1 cellular context compared by ENCODE assay signal in genomic region chr14:34722723-34723545, GRCh38.
TF ChIP-seq lines count a peak whose summit lies in the region.

No MANE protein-coding gene starts in this region.

TF ChIP-seq in HepG2, 621 proteins besides CTCF, POLR2A, EP300 and RAD21 (continued from another document and continues in another):
- no peak for TF ChIP-seq THAP9 (CRISPR knock-in tag; IDR thresholded peaks at IDR 0.05; ENCODE audit: borderline replicate concordance)
- peak; percentile 80 for TF ChIP-seq ZBTB25 (CRISPR knock-in tag; IDR thresholded peaks at IDR 0.05)
- TF ChIP-seq GABPA (IDR thresholded peaks at IDR 0.05; ENCODE audit: low read depth, low read length) = no peak
- TF ChIP-seq GABPA (CRISPR knock-in tag; IDR thresholded peaks at IDR 0.05; ENCODE audit: low read depth) = no peak
- no peak for TF ChIP-seq TCF7L2 (IDR thresholded peaks at IDR 0.05; ENCODE audit: low read depth, low read length)
- TF ChIP-seq NCOA5 (CRISPR knock-in tag; IDR thresholded peaks at IDR 0.05) = no peak
- TF ChIP-seq ZBTB43 (CRISPR knock-in tag; conservative IDR thresholded peaks at IDR 0.05) = no peak
- TF ChIP-seq, protein P1, sequence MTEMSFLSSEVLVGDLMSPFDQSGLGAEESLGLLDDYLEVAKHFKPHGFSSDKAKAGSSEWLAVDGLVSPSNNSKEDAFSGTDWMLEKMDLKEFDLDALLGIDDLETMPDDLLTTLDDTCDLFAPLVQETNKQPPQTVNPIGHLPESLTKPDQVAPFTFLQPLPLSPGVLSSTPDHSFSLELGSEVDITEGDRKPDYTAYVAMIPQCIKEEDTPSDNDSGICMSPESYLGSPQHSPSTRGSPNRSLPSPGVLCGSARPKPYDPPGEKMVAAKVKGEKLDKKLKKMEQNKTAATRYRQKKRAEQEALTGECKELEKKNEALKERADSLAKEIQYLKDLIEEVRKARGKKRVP (CRISPR knock-in tag; IDR thresholded peaks at IDR 0.05) = 0 out of 4 replicates have a peak, but pooled peaks of 1 of the 2 experiments have one; percentile 7
- TF ChIP-seq NFIB (CRISPR knock-in tag; IDR thresholded peaks at IDR 0.05; ENCODE audit: borderline replicate concordance) = no peak
- TF ChIP-seq, protein P2, sequence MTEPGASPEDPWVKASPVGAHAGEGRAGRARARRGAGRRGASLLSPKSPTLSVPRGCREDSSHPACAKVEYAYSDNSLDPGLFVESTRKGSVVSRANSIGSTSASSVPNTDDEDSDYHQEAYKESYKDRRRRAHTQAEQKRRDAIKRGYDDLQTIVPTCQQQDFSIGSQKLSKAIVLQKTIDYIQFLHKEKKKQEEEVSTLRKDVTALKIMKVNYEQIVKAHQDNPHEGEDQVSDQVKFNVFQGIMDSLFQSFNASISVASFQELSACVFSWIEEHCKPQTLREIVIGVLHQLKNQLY (CRISPR knock-in tag; IDR thresholded peaks at IDR 0.05) = no peak
- no peak for TF ChIP-seq NFYC (CRISPR knock-in tag; IDR thresholded peaks at IDR 0.05)
- TF ChIP-seq NFKBIZ (CRISPR knock-in tag; IDR thresholded peaks at IDR 0.05) = no peak
- TF ChIP-seq HOXA5 (CRISPR knock-in tag; IDR thresholded peaks at IDR 0.05) = no peak
- no peak for TF ChIP-seq ZNF496 (CRISPR knock-in tag; IDR thresholded peaks at IDR 0.05; ENCODE audit: insufficient replicate concordance)
- TF ChIP-seq, protein P3, sequence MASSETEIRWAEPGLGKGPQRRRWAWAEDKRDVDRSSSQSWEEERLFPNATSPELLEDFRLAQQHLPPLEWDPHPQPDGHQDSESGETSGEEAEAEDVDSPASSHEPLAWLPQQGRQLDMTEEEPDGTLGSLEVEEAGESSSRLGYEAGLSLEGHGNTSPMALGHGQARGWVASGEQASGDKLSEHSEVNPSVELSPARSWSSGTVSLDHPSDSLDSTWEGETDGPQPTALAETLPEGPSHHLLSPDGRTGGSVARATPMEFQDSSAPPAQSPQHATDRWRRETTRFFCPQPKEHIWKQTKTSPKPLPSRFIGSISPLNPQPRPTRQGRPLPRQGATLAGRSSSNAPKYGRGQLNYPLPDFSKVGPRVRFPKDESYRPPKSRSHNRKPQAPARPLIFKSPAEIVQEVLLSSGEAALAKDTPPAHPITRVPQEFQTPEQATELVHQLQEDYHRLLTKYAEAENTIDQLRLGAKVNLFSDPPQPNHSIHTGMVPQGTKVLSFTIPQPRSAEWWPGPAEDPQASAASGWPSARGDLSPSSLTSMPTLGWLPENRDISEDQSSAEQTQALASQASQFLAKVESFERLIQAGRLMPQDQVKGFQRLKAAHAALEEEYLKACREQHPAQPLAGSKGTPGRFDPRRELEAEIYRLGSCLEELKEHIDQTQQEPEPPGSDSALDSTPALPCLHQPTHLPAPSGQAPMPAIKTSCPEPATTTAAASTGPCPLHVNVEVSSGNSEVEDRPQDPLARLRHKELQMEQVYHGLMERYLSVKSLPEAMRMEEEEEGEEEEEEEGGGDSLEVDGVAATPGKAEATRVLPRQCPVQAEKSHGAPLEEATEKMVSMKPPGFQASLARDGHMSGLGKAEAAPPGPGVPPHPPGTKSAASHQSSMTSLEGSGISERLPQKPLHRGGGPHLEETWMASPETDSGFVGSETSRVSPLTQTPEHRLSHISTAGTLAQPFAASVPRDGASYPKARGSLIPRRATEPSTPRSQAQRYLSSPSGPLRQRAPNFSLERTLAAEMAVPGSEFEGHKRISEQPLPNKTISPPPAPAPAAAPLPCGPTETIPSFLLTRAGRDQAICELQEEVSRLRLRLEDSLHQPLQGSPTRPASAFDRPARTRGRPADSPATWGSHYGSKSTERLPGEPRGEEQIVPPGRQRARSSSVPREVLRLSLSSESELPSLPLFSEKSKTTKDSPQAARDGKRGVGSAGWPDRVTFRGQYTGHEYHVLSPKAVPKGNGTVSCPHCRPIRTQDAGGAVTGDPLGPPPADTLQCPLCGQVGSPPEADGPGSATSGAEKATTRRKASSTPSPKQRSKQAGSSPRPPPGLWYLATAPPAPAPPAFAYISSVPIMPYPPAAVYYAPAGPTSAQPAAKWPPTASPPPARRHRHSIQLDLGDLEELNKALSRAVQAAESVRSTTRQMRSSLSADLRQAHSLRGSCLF (CRISPR knock-in tag; IDR thresholded peaks at IDR 0.05; ENCODE audit: borderline replicate concordance) = no peak
- no peak for TF ChIP-seq ZZZ3 (CRISPR knock-in tag; IDR thresholded peaks at IDR 0.05; ENCODE audit: borderline replicate concordance)
- TF ChIP-seq HINFP (CRISPR knock-in tag; IDR thresholded peaks at IDR 0.05; ENCODE audit: low read depth) = no peak
- TF ChIP-seq, protein P4, sequence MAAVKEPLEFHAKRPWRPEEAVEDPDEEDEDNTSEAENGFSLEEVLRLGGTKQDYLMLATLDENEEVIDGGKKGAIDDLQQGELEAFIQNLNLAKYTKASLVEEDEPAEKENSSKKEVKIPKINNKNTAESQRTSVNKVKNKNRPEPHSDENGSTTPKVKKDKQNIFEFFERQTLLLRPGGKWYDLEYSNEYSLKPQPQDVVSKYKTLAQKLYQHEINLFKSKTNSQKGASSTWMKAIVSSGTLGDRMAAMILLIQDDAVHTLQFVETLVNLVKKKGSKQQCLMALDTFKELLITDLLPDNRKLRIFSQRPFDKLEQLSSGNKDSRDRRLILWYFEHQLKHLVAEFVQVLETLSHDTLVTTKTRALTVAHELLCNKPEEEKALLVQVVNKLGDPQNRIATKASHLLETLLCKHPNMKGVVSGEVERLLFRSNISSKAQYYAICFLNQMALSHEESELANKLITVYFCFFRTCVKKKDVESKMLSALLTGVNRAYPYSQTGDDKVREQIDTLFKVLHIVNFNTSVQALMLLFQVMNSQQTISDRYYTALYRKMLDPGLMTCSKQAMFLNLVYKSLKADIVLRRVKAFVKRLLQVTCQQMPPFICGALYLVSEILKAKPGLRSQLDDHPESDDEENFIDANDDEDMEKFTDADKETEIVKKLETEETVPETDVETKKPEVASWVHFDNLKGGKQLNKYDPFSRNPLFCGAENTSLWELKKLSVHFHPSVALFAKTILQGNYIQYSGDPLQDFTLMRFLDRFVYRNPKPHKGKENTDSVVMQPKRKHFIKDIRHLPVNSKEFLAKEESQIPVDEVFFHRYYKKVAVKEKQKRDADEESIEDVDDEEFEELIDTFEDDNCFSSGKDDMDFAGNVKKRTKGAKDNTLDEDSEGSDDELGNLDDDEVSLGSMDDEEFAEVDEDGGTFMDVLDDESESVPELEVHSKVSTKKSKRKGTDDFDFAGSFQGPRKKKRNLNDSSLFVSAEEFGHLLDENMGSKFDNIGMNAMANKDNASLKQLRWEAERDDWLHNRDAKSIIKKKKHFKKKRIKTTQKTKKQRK (IDR thresholded peaks at IDR 0.05; ENCODE audit: low read length) = no peak
- no peak for TF ChIP-seq ZNF773 (CRISPR knock-in tag; IDR thresholded peaks at IDR 0.05; ENCODE audit: borderline replicate concordance)
- no peak for TF ChIP-seq NONO (IDR thresholded peaks at IDR 0.05)
- TF ChIP-seq NONO (CRISPR knock-in tag; conservative IDR thresholded peaks at IDR 0.05) = no peak
- TF ChIP-seq PHB2 (IDR thresholded peaks at IDR 0.05; ENCODE audit: partially characterized antibody) = no peak
- TF ChIP-seq, protein P5, sequence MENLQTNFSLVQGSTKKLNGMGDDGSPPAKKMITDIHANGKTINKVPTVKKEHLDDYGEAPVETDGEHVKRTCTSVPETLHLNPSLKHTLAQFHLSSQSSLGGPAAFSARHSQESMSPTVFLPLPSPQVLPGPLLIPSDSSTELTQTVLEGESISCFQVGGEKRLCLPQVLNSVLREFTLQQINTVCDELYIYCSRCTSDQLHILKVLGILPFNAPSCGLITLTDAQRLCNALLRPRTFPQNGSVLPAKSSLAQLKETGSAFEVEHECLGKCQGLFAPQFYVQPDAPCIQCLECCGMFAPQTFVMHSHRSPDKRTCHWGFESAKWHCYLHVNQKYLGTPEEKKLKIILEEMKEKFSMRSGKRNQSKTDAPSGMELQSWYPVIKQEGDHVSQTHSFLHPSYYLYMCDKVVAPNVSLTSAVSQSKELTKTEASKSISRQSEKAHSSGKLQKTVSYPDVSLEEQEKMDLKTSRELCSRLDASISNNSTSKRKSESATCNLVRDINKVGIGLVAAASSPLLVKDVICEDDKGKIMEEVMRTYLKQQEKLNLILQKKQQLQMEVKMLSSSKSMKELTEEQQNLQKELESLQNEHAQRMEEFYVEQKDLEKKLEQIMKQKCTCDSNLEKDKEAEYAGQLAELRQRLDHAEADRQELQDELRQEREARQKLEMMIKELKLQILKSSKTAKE (CRISPR knock-in tag; IDR thresholded peaks at IDR 0.05; ENCODE audit: borderline replicate concordance) = no peak
- no peak for TF ChIP-seq ARHGAP35 (CRISPR knock-in tag; IDR thresholded peaks at IDR 0.05; ENCODE audit: borderline replicate concordance)
- TF ChIP-seq SIX1 (CRISPR knock-in tag; IDR thresholded peaks at IDR 0.05; ENCODE audit: borderline replicate concordance) = no peak
- TF ChIP-seq HIVEP1 (CRISPR knock-in tag; IDR thresholded peaks at IDR 0.05) = no peak
- no peak for TF ChIP-seq TAF1 (CRISPR knock-in tag; IDR thresholded peaks at IDR 0.05)
- no peak for TF ChIP-seq NFIC (IDR thresholded peaks at IDR 0.05; ENCODE audit: low read length)
- no peak for TF ChIP-seq ZNF20 (CRISPR knock-in tag; IDR thresholded peaks at IDR 0.05)
- TF ChIP-seq TERF1 (CRISPR knock-in tag; IDR thresholded peaks at IDR 0.05) = no peak
- no peak for TF ChIP-seq GTF3A (CRISPR knock-in tag; conservative IDR thresholded peaks at IDR 0.05)
- TF ChIP-seq ISL2 (CRISPR knock-in tag; IDR thresholded peaks at IDR 0.05) = no peak
- no peak for TF ChIP-seq THYN1 (CRISPR knock-in tag; IDR thresholded peaks at IDR 0.05; ENCODE audit: borderline replicate concordance, low read depth)
- no peak for TF ChIP-seq MAX (IDR thresholded peaks at IDR 0.05)
- no peak for TF ChIP-seq BORCS8-MEF2B (CRISPR knock-in tag; IDR thresholded peaks at IDR 0.05)
- no peak; the same call in 1 of the 2 replicates for TF ChIP-seq FOXC1 (CRISPR knock-in tag; IDR thresholded peaks at IDR 0.05; ENCODE audit: borderline replicate concordance)
- no peak for TF ChIP-seq ATF3 (CRISPR knock-in tag; IDR thresholded peaks at IDR 0.05)
- TF ChIP-seq ZNF225 (CRISPR knock-in tag; IDR thresholded peaks at IDR 0.05) = no peak
- TF ChIP-seq NR1H2 (CRISPR knock-in tag; IDR thresholded peaks at IDR 0.05; ENCODE audit: borderline replicate concordance, low read depth) = no peak
